In the genomic region with DNA sequence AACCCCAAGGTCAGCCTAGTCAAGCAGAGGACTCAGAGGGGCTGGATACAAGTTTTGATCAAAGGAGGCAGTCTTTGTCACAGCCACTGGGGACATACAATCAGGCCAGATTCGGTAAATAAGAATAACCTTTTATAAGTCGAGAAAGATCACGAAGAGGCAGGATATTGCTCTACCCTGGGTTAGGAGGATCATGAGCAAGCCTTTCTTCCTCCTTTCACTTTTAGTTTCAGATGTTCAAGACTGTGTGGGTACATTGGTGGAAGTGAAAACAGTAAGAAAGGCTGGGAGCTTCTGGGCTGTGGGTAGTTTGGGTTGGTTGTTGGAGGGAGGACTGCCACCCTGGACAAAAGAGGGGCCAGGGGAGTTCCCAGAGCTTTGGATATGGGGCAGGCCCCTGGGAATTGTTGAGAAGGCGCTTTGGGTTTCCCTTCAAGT, we compare ENCODE assay signal across 9 cellular contexts.
DNase-seq lines count a peak whose midpoint lies in the region; ATAC-seq and TF ChIP-seq lines count a peak whose summit lies in the region.
"Had no signal": no experiment of that assay in that cellular context is flagged by ENCODE, and none has a peak within 500 bp of the region (broad histone marks: within the 10 kb centered on the region; RNA-seq: fewer than 3 reads in every experiment).

No MANE protein-coding gene starts in this region.

- peak overlapping the region; percentile 62 for H3K4me3 Mint-ChIP-seq in activated naive CD8-positive, alpha-beta T cell
- H3K4me3 Mint-ChIP-seq: nephron had no signal

- no peaks in the 10 kb centered on the region for H4K20me1 ChIP-seq in DOHH2 (ENCODE audit: control insufficient read depth, insufficient read depth, low read depth, low read length)

- H3K9me3 ChIP-seq in DOHH2 (ENCODE audit: control insufficient read depth, insufficient read depth, low read length) (no peaks in the 10 kb centered on the region), upper lobe of right lung (no peaks in the 10 kb centered on the region)

- H3K27me3 ChIP-seq in DOHH2 (ENCODE audit: control insufficient read depth, low read length) (no peaks in the 10 kb centered on the region), upper lobe of right lung (no peaks in the 10 kb centered on the region)

- H3K36me3 Mint-ChIP-seq in activated naive CD8-positive, alpha-beta T cell, result peaks cover 3% of the 10 kb centered on the region

- H3K36me3 ChIP-seq in DOHH2 (ENCODE audit: control insufficient read depth, low read length) (no peaks in the 10 kb centered on the region), upper lobe of right lung (no peaks in the 10 kb centered on the region)

- H3K9me3 Mint-ChIP-seq in activated naive CD8-positive, alpha-beta T cell (ENCODE audit: low read depth), result no peaks in the 10 kb centered on the region
- H3K9me3 Mint-ChIP-seq: nephron had no signal

- H3F3A ChIP-seq in DOHH2 (ENCODE audit: control insufficient read depth, insufficient read depth), result no peaks in the 10 kb centered on the region

- H3K27ac Mint-ChIP-seq in activated naive CD8-positive, alpha-beta T cell, result peak overlapping the region; percentile 84
- H3K27ac Mint-ChIP-seq: nephron had no signal

- ATAC-seq in GM21367 (IDR thresholded peaks at IDR 0.05; ENCODE audit: unreplicated experiment) (peak; percentile 99), HG03558 (IDR thresholded peaks at IDR 0.05; ENCODE audit: extremely low read depth, unreplicated experiment) (peak; percentile 99), upper lobe of right lung (peak; percentile 89)

- TF ChIP-seq CTCF in DOHH2 (IDR thresholded peaks at IDR 0.05; ENCODE audit: low read depth, low read length, poor library complexity, severe bottlenecking) (no peak), upper lobe of right lung (IDR thresholded peaks at IDR 0.05) (no peak)

- no peaks in the 10 kb centered on the region for H3K9me2 ChIP-seq in DOHH2 (replicated peaks; ENCODE audit: control insufficient read depth, low read length)

- peaks cover 15% of the 10 kb centered on the region for H3K4me1 Mint-ChIP-seq in activated naive CD8-positive, alpha-beta T cell (ENCODE audit: low read depth)

- peaks cover 6% of the 10 kb centered on the region for H3K27me3 Mint-ChIP-seq in activated naive CD8-positive, alpha-beta T cell

- no peak overlapping the region for H3K27ac ChIP-seq in DOHH2 (ENCODE audit: low read depth, low read length)
- H3K27ac ChIP-seq in upper lobe of right lung, result no peak overlapping the region

- DNase-seq in upper lobe of right lung (no peak), NCI-H2107 (lab: John Stamatoyannopoulos, UW) (no peak), A172 (ENCODE audit: low spot score) (no peak), NCI-H82 treated with DMSO at 0.1 percent for 48 hours (lab: John Stamatoyannopoulos, UW; ENCODE audit: unreplicated experiment) (no peak)

- H3K4me1 ChIP-seq in DOHH2 (ENCODE audit: control insufficient read depth, low read length) (peaks cover 19% of the 10 kb centered on the region), upper lobe of right lung (no peaks in the 10 kb centered on the region)

- H3K4me3 ChIP-seq in DOHH2 (ENCODE audit: low read length) (no peak overlapping the region), upper lobe of right lung (no peak overlapping the region)

- no peaks in the 10 kb centered on the region for H3K79me2 ChIP-seq in DOHH2 (ENCODE audit: control insufficient read depth, low read length)

- peak overlapping the region; percentile 2; the same call in 1 of the 2 replicates for H3K4me2 ChIP-seq in DOHH2 (ENCODE audit: low read length)

- intact Hi-C loops in upper lobe of right lung (cut with DNase I), result no loop called here
